8 cellular contexts compared by ENCODE assay signal in the genomic region with DNA sequence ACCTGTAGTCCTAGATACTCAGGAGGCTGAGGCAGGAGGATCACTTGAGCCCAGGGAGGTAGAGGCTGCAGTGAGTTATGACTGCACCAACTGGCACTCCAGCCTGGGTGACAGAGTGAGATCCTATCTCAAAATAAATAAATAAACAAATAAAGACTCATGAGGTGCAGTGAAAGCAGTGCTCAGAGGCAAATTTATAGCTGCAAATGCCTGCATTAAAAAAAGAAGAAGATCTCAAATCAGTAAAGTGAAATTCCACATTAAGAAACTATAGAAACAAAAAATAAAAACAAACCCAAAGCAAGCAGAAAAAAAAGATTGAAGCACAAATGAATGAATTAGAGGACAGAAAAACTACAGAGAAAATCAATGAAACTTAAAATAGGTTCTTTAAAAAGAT. TPM values are rescaled to one million over a fixed set of nuclear protein-coding genes. Genes with fewer than 3 reads are reported as not detected.
"Had no signal": no experiment of that assay in that cellular context is flagged by ENCODE, and none has a peak within 500 bp of the region (broad histone marks: within the 10 kb centered on the region; RNA-seq: fewer than 3 reads in every experiment).

No MANE protein-coding gene starts in this region.

- H3K27me3 Mint-ChIP-seq: IgD-negative memory B cell had no signal

- FAIRE-seq: HTR-8/SVneo had no signal

- H3K9ac ChIP-seq: GM23248 had no signal

- H3K4me3 Mint-ChIP-seq: IgD-negative memory B cell had no signal

- H3K4me1 ChIP-seq: HAP-1 had no signal

- H3K27ac ChIP-seq: GM23248 had no signal

- ATAC-seq: HCT116 had no signal

- H3K27ac Mint-ChIP-seq: IgD-negative memory B cell had no signal

- DNase-seq: GM23248, GOT3, H7 had no signal

- H3K4me3 ChIP-seq: GM23248, HAP-1 had no signal

- H2AFZ ChIP-seq: GM23248 had no signal

- H3K4me1 Mint-ChIP-seq: IgD-negative memory B cell had no signal

- H3K9me3 ChIP-seq: HAP-1 had no signal

RNA-seq across cellular contexts. Expression of a gene that starts 22.5 kb away (rescaled TPM):
- total RNA-seq: GM23248, HT-29 had no signal
- polyA plus RNA-seq: GM23248, IgD-negative memory B cell had no signal
